ENCODE assay signal across 2 cellular contexts in the genomic region with DNA sequence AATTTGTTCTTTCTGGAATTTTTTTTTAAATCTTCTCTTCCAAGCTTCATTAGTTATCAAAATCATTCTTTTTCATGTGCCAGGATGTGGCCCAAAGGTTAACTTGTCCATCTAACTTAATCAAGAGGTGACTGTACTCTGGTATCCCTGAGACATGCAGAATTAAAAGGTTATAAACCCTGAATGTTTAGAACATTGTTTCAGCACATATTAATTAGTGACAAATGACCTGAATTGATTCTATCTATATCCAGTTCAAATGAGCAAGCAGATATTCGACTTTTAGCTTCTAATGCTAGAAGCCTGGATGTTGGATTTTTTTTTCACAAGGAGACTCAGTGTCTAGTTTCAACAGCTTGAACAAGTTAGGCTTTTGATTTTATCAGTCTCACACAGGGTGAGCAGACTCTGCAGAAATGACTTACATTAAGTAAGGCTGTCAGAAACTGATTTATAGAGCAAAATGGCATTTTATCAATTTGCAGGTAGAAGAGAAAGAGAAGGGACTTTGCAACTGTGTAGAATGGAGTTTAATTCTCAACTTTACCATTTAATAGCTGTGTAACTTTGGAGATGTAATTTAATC.
TF ChIP-seq lines count a peak whose summit lies in the region.

No MANE protein-coding gene starts in this region.

TF ChIP-seq in A549, 52 proteins besides CTCF, POLR2A, EP300 and RAD21:
- TF ChIP-seq BCL3 (IDR thresholded peaks at IDR 0.05): no peak
- TF ChIP-seq ZNF302 (CRISPR knock-in tag; IDR thresholded peaks at IDR 0.05): no peak
- TF ChIP-seq MAZ (IDR thresholded peaks at IDR 0.05; ENCODE audit: borderline replicate concordance, low read depth, low read length): no peak
- no peak for TF ChIP-seq USF2 (IDR thresholded peaks at IDR 0.05)

TF ChIP-seq in IMR-90, 13 proteins besides CTCF, POLR2A, EP300 and RAD21 (continued from another document):
- TF ChIP-seq USF2 (IDR thresholded peaks at IDR 0.05; ENCODE audit: low read depth, low read length) (no peak), RFX5 (IDR thresholded peaks at IDR 0.05; ENCODE audit: low read depth, low read length) (no peak), MAFK (IDR thresholded peaks at IDR 0.05; ENCODE audit: low read depth, low read length) (no peak), SMC3 (IDR thresholded peaks at IDR 0.05; ENCODE audit: low read depth, low read length) (no peak), ELK1 (IDR thresholded peaks at IDR 0.05; ENCODE audit: borderline replicate concordance, low read depth, low read length) (no peak), CEBPB (IDR thresholded peaks at IDR 0.05; ENCODE audit: low read depth, low read length) (no peak), NFE2L2 (IDR thresholded peaks at IDR 0.05; ENCODE audit: low read depth, low read length) (no peak), RCOR1 (IDR thresholded peaks at IDR 0.05; ENCODE audit: insufficient replicate concordance, low read length) (no peak)
